13 cellular contexts compared by ENCODE assay signal in the genomic region with DNA sequence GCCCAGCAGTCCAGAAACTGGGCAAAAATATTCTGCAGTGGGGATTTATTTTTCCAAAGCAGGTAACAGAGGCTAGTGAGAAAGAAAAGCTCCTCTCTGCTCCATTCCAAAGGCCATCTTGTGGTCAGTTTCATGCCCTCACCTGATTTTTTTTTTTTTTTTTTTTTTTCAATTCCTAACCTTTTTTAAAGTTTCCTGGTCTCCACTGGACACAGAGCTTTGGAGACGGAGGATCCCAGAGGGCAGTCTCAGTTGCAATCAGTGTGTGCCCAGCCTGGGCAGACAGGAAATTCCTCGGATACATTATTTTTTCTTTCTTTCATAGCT.
DNase-seq lines count a peak whose midpoint lies in the region; ATAC-seq and TF ChIP-seq lines count a peak whose summit lies in the region.
"Had no signal": no experiment of that assay in that cellular context is flagged by ENCODE, and none has a peak within 500 bp of the region (broad histone marks: within the 10 kb centered on the region; RNA-seq: fewer than 3 reads in every experiment).

No MANE protein-coding gene starts in this region.

- H3K27ac ChIP-seq in heart left ventricle, result peak overlapping the region in 5 of 12 donors; percentile 2 to 57 (median 25)
- no peak overlapping the region for H3K27ac ChIP-seq in mammary epithelial cell (ENCODE audit: insufficient read depth, low read depth, low read length)
- no peak overlapping the region for H3K27ac ChIP-seq in upper lobe of right lung

- no peak overlapping the region for H2AFZ ChIP-seq in mammary epithelial cell (ENCODE audit: low read depth, low read length)

- DNase-seq in heart left ventricle (no peak), Right ventricle myocardium inferior (ENCODE audit: missing footprints) (no peak), mammary epithelial cell (no peak), left lobe of liver (ENCODE audit: low spot score) (no peak), upper lobe of right lung (no peak), cerebellar nuclear complex (lab: John Stamatoyannopoulos, UW) (no peak), NCI-H2171 treated with DMSO at 0.1 percent for 48 hours (lab: John Stamatoyannopoulos, UW) (no peak)
- DNase-seq: activated CD8-positive, alpha-beta memory T cell treated with anti-CD3 and anti-CD28 coated beads, Interleukin-2, amount 10 ng/mL, durations not matched to agents 7 days and 5 days; activated naive CD8-positive, alpha-beta T cell treated with anti-CD3 and anti-CD28 coated beads, Interleukin-2, amount 10 ng/mL, durations not matched to agents 7 days and 5 days; NCI-H226 had no signal

- intact Hi-C loops in heart left ventricle (cut with DNase I), result loop anchor here in 5 of 10 donors (2.0 to 10.0 kb wide), 6 partner anchors 123 to 310 kb away; partner anchors contain the start of gene ETV6 (in 3 of the 5)
- intact Hi-C loops in Right ventricle myocardium inferior (cut with DNase I), result loop anchor here (10.0 kb wide), 1 partner anchor 307 kb away; no protein-coding TSS in a partner anchor
- intact Hi-C loops in mammary epithelial cell (cut with micrococcal nuclease), result loop anchor here (5.0 kb wide), 1 partner anchor 310 kb away; no protein-coding TSS in a partner anchor
- intact Hi-C loops in upper lobe of right lung (cut with DNase I), result no loop called here

- no peaks in the 10 kb centered on the region for H4K20me1 ChIP-seq in mammary epithelial cell (ENCODE audit: insufficient read depth, low read length)

- CTCF ChIA-PET in mammary epithelial cell (lab: Charles Lee; ENCODE audit: low non-redundant PET), result interaction anchor here (0.6 kb wide), 1 partner anchor 229 kb away, joined by 3 read pairs; no protein-coding TSS in a partner anchor

- H3K79me2 ChIP-seq in mammary epithelial cell (ENCODE audit: insufficient read depth, low read length), result no peaks in the 10 kb centered on the region

- peaks cover 0 to 50% (median 22%) of the 10 kb centered on the region in 9 donors for H3K36me3 ChIP-seq in heart left ventricle
- H3K36me3 ChIP-seq in mammary epithelial cell (ENCODE audit: insufficient read depth, low read length), result peaks cover 5% of the 10 kb centered on the region
- H3K36me3 ChIP-seq in upper lobe of right lung, result peaks cover 44% of the 10 kb centered on the region

- no peaks in the 10 kb centered on the region for H3K27me3 ChIP-seq in heart left ventricle
- no peaks in the 10 kb centered on the region for H3K27me3 ChIP-seq in mammary epithelial cell (ENCODE audit: insufficient read depth, low read length)
- H3K27me3 ChIP-seq in upper lobe of right lung, result no peaks in the 10 kb centered on the region
- H3K27me3 ChIP-seq: tibial nerve had no signal

- TF ChIP-seq CTCF in heart left ventricle (IDR thresholded peaks at IDR 0.05), result peak in 11 of 12 donors; percentile 13 to 54 (median 35)
- peak; percentile 7 to 27 for TF ChIP-seq CTCF in mammary epithelial cell (conservative IDR thresholded peaks at IDR 0.05 in 1 of 2, IDR thresholded peaks at IDR 0.05 in 1 of 2; ENCODE audit: extremely low read depth in 1 of 2, insufficient read depth in 1 of 2, low read depth in 1 of 2, low read length in 2 of 2)
- TF ChIP-seq CTCF in upper lobe of right lung (IDR thresholded peaks at IDR 0.05), result peak; percentile 16

- dilution Hi-C loops in mammary epithelial cell (cut with HindIII; ENCODE audit: low sequenced_read_pairs), result no loop called here

- ATAC-seq in heart left ventricle, result no peak
- no peak for ATAC-seq in Right ventricle myocardium inferior
- ATAC-seq in left lobe of liver, result peak; percentile 38
- ATAC-seq in upper lobe of right lung, result no peak
- no peak for ATAC-seq in GM18858 (IDR thresholded peaks at IDR 0.05; ENCODE audit: unreplicated experiment)
- ATAC-seq: activated CD8-positive, alpha-beta memory T cell treated with anti-CD3 and anti-CD28 coated beads, Interleukin-2, amount 10 ng/mL, durations not matched to agents 7 days and 5 days had no signal

- no peaks in the 10 kb centered on the region for H3K9me3 ChIP-seq in heart left ventricle
- no peaks in the 10 kb centered on the region for H3K9me3 ChIP-seq in mammary epithelial cell (replicated peaks; ENCODE audit: insufficient read depth, low read length)
- no peaks in the 10 kb centered on the region for H3K9me3 ChIP-seq in upper lobe of right lung
- H3K9me3 ChIP-seq: tibial nerve had no signal

- TF ChIP-seq POLR2A in heart left ventricle (IDR thresholded peaks at IDR 0.05), result no peak

- H3K4me1 ChIP-seq in heart left ventricle, result peaks cover 0 to 23% (median 10%) of the 10 kb centered on the region in 12 donors
- H3K4me1 ChIP-seq in mammary epithelial cell (ENCODE audit: insufficient read depth, low read length), result peaks cover 6% of the 10 kb centered on the region
- peaks cover 7% of the 10 kb centered on the region for H3K4me1 ChIP-seq in upper lobe of right lung

- 63 to 77% (median 71%) methylated on average over 2 of the region's 2 CpGs for WGBS in heart left ventricle, 4 donors
- WGBS in mammary epithelial cell (ENCODE audit: low coverage, missing lambda C conversion rate), result 96% methylated on average over 2 of the region's 2 CpGs

- no TSS peak for BruUV-seq in mammary epithelial cell (replicated peaks; lab: Mats Ljungman, UMichigan)

- H3K9ac ChIP-seq in mammary epithelial cell (ENCODE audit: insufficient read depth, low read length), result no peak overlapping the region

- in situ Hi-C loops in mammary epithelial cell (cut with MboI; ENCODE audit: low sequenced_read_pairs in 2 of 2), result no loop called here

- H3K4me3 ChIP-seq in heart left ventricle (no peak overlapping the region), mammary epithelial cell (replicated peaks in 1 of 3; ENCODE audit: insufficient read depth in 1 of 3, low read depth in 2 of 3, low read length in 3 of 3) (no peak overlapping the region), upper lobe of right lung (no peak overlapping the region)
- H3K4me3 ChIP-seq: skin epidermis, tibial nerve had no signal

- no peak overlapping the region for H3K4me2 ChIP-seq in mammary epithelial cell (ENCODE audit: insufficient read depth, low read depth, low read length)
